8 cellular contexts compared by ENCODE assay signal in genomic region chr16:10941127-10941933, GRCh38. TPM values are rescaled to one million over a fixed set of nuclear protein-coding genes. Genes with fewer than 3 reads are reported as not detected.
DNase-seq lines count a peak whose midpoint lies in the region; ATAC-seq and TF ChIP-seq lines count a peak whose summit lies in the region.

No MANE protein-coding gene starts in this region.

- peak overlapping the region; percentile 70 for H3K4me2 ChIP-seq in trophoblast cell (ENCODE audit: low read length)

- no peaks in the 10 kb centered on the region for H3K9me3 ChIP-seq in trophoblast cell (ENCODE audit: insufficient read depth, low read depth, low read length)

- DNase-seq in DMS153 treated with DMSO at 0.1 percent for 48 hours (lab: John Stamatoyannopoulos, UW; ENCODE audit: unreplicated experiment) (peak; percentile 8), DMS153 (lab: John Stamatoyannopoulos, UW) (no peak), RKO (ENCODE audit: low spot score) (peak; percentile 22), erythroblast (lab: John Stamatoyannopoulos, UW) (peak; percentile 35 to 55), trophoblast cell (no peak), SHP77 (lab: John Stamatoyannopoulos, UW) (no peak), NAMALWA (ENCODE audit: low spot score) (no peak)

- H3K4me1 ChIP-seq in trophoblast cell (ENCODE audit: control insufficient read depth in 1 of 2, insufficient read depth in 2 of 2, low read length in 2 of 2): peaks cover 21 to 43% of the 10 kb centered on the region in 2 experiments

- H3K14ac ChIP-seq in trophoblast cell (ENCODE audit: low read length): peak overlapping the region; percentile 47

- peak overlapping the region; percentile 22 for H2BK5ac ChIP-seq in trophoblast cell (ENCODE audit: low read depth, low read length, poor library complexity)

- peak overlapping the region; percentile 80 for H3K4ac ChIP-seq in trophoblast cell (ENCODE audit: low read depth, low read length)

- H3K18ac ChIP-seq in trophoblast cell (ENCODE audit: low read length): peak overlapping the region; percentile 90

- H3K27ac ChIP-seq in trophoblast cell (ENCODE audit: low read depth, low read length): no peak overlapping the region

- H2AFZ ChIP-seq in trophoblast cell (ENCODE audit: insufficient read depth, low read length, poor library complexity): no peak overlapping the region

- no peak for ATAC-seq in HG03175 (IDR thresholded peaks at IDR 0.05; ENCODE audit: unreplicated experiment)

- H4K8ac ChIP-seq in trophoblast cell (ENCODE audit: low read depth, low read length): no peak overlapping the region

- H3K4me3 ChIP-seq in trophoblast cell (ENCODE audit: low read depth, low read length): peak overlapping the region; percentile 78

- H3K27me3 ChIP-seq in trophoblast cell (ENCODE audit: insufficient read depth, low read length): no peaks in the 10 kb centered on the region

- no peak overlapping the region for H4K12ac ChIP-seq in trophoblast cell (ENCODE audit: low read depth, low read length)

- peak overlapping the region; percentile 55 for H3K9ac ChIP-seq in trophoblast cell (ENCODE audit: low read length)

- H4K91ac ChIP-seq in trophoblast cell (ENCODE audit: low read depth, low read length): peak overlapping the region; percentile 37

- H3K79me2 ChIP-seq in trophoblast cell (ENCODE audit: control insufficient read depth, insufficient read depth, low read length, poor library complexity): peaks cover 18% of the 10 kb centered on the region

- peaks cover 7% of the 10 kb centered on the region for H3K79me1 ChIP-seq in trophoblast cell (ENCODE audit: low read length)

- no CpG with 5 or more reads among the region's 36 CpGs for WGBS in trophoblast cell (ENCODE audit: extremely low coverage, insufficient coverage, insufficient read length)

- no peak overlapping the region for H3K23ac ChIP-seq in trophoblast cell (ENCODE audit: low read length)

- H2AK5ac ChIP-seq in trophoblast cell (ENCODE audit: low read length): no peak overlapping the region

- H3K36me3 ChIP-seq in trophoblast cell (ENCODE audit: control insufficient read depth in 1 of 2, insufficient read depth in 2 of 2, low read length in 2 of 2): peaks cover 6 to 11% of the 10 kb centered on the region in 2 experiments

- TF ChIP-seq POLR2A in erythroblast (IDR thresholded peaks at IDR 0.05; ENCODE audit: low read length): no peak

- H2BK12ac ChIP-seq in trophoblast cell (ENCODE audit: low read length): no peak overlapping the region

- no peak overlapping the region for H2BK120ac ChIP-seq in trophoblast cell (ENCODE audit: insufficient read depth, low read length, poor library complexity)

RNA-seq across cellular contexts. Expression of gene DEXI, which starts 0.9 kb away (rescaled TPM):
- polyA plus RNA-seq in trophoblast cell (2013): 20.5 and 21.3 TPM in 2 replicates

RNA-seq across cellular contexts. Expression of gene CLEC16A, which starts 3.0 kb away (rescaled TPM):
- 12.0 and 12.1 TPM in 2 replicates for polyA plus RNA-seq in trophoblast cell (2013)

Comparison
In these comparisons a context has a peak if more than half of its experiments do, and no peak if none do; other contexts are left out.
1. DNase-seq: peak in DMS153 treated with DMSO at 0.1 percent for 48 hours (single experiment), RKO (single experiment) and erythroblast (2 of 2); none in DMS153 (single experiment), trophoblast cell (0 of 2), SHP77 (0 of 2) and NAMALWA (single experiment).